In genomic region chr11:4084406-4084805, GRCh38 we compare ENCODE assay signal across 18 cellular contexts.
DNase-seq lines count a peak whose midpoint lies in the region; ATAC-seq and TF ChIP-seq lines count a peak whose summit lies in the region.
"Had no signal": no experiment of that assay in that cellular context is flagged by ENCODE, and none has a peak within 500 bp of the region (broad histone marks: within the 10 kb centered on the region; RNA-seq: fewer than 3 reads in every experiment).

No MANE protein-coding gene starts in this region.

- H3K9me3 Mint-ChIP-seq in stimulated activated effector memory CD8-positive, alpha-beta T cell treated with anti-CD3 and anti-CD28 coated beads, Interleukin-12 subunit alpha, Interleukin-12 subunit beta, amount 100 ng/mL, for 72 hours, result no peaks in the 10 kb centered on the region

- H3K4me3 ChIP-seq in WERI-Rb-1 (ENCODE audit: low read depth, low read length), result peak overlapping the region; percentile 19

- H3K4me3 Mint-ChIP-seq in stimulated activated effector memory CD8-positive, alpha-beta T cell treated with anti-CD3 and anti-CD28 coated beads, Interleukin-12 subunit alpha, Interleukin-12 subunit beta, amount 100 ng/mL, for 72 hours, result no peak overlapping the region

- no peaks in the 10 kb centered on the region for H3K27me3 ChIP-seq in WERI-Rb-1 (ENCODE audit: insufficient read depth, low read depth, severe bottlenecking)

- no peak for TF ChIP-seq CTCF in WERI-Rb-1 (IDR thresholded peaks at IDR 0.05; ENCODE audit: low read depth, low read length)

- peaks cover 55% of the 10 kb centered on the region for H3K36me3 Mint-ChIP-seq in stimulated activated effector memory CD8-positive, alpha-beta T cell treated with anti-CD3 and anti-CD28 coated beads, Interleukin-12 subunit alpha, Interleukin-12 subunit beta, amount 100 ng/mL, for 72 hours

- H3K9me3 ChIP-seq in WERI-Rb-1 (ENCODE audit: severe bottlenecking), result no peaks in the 10 kb centered on the region
- H3K9me3 ChIP-seq: Caco-2 had no signal

- ATAC-seq in stimulated activated effector memory CD8-positive, alpha-beta T cell treated with anti-CD3 and anti-CD28 coated beads, Interleukin-12 subunit alpha, Interleukin-12 subunit beta, amount 100 ng/mL, for 72 hours, result no peak
- ATAC-seq: SK-N-SH treated with all-trans-retinoic acid at 6 μM for 48 hours had no signal

- H3K4me1 Mint-ChIP-seq in stimulated activated effector memory CD8-positive, alpha-beta T cell treated with anti-CD3 and anti-CD28 coated beads, Interleukin-12 subunit alpha, Interleukin-12 subunit beta, amount 100 ng/mL, for 72 hours, result peaks cover 21% of the 10 kb centered on the region

- H3K27ac Mint-ChIP-seq in stimulated activated effector memory CD8-positive, alpha-beta T cell treated with anti-CD3 and anti-CD28 coated beads, Interleukin-12 subunit alpha, Interleukin-12 subunit beta, amount 100 ng/mL, for 72 hours, result peak overlapping the region; percentile 70

- DNase-seq in D341Med (ENCODE audit: low spot score), result peak; percentile 64
- DNase-seq in WERI-Rb-1, result peak; percentile 88
- DNase-seq in left kidney (ENCODE audit: low read depth, low spot score), result peak; percentile 78
- peak in 1 of 2 donors; percentile 34 for DNase-seq in stimulated activated effector memory CD8-positive, alpha-beta T cell treated with anti-CD3 and anti-CD28 coated beads, Interleukin-12 subunit alpha, Interleukin-12 subunit beta, amount 100 ng/mL, for 72 hours (ENCODE audit: low spot score in 2 of 2)
- DNase-seq in SKM-1 treated with dmso at 0.1 percent for 144 hours (lab: John Stamatoyannopoulos, UW; ENCODE audit: unreplicated experiment), result no peak
- DNase-seq in activated T-cell treated with anti-CD3 and anti-CD28 coated beads, Interleukin-2, amount 50 U/mL, for 48 hours, result no peak
- DNase-seq in GF-D8 (lab: John Stamatoyannopoulos, UW), result no peak
- DNase-seq: C1 segment of cervical spinal cord, Caco-2, DMS53, GOT3, KBM-7, NCI-H1105 treated with DMSO at 0.1 percent for 48 hours, NCI-H1694, NCI-H2081 treated with DMSO at 0.1 percent for 48 hours, OCI-M1, SHP77 had no signal

- H3K36me3 ChIP-seq in WERI-Rb-1, result peaks cover 5% of the 10 kb centered on the region

- H3K27ac ChIP-seq in WERI-Rb-1, result peak overlapping the region; percentile 80

Comparison
In these comparisons a context has a peak if more than half of its experiments do, and no peak if none do; other contexts are left out.
1. DNase-seq: peak in D341Med (single experiment), WERI-Rb-1 (single experiment) and left kidney (single experiment); none in SKM-1 treated with dmso at 0.1 percent for 144 hours (single experiment), activated T-cell treated with anti-CD3 and anti-CD28 coated beads, Interleukin-2, amount 50 U/mL, for 48 hours (0 of 2) and GF-D8 (single experiment).